ENCODE assay signal across 10 cellular contexts in the genomic region with DNA sequence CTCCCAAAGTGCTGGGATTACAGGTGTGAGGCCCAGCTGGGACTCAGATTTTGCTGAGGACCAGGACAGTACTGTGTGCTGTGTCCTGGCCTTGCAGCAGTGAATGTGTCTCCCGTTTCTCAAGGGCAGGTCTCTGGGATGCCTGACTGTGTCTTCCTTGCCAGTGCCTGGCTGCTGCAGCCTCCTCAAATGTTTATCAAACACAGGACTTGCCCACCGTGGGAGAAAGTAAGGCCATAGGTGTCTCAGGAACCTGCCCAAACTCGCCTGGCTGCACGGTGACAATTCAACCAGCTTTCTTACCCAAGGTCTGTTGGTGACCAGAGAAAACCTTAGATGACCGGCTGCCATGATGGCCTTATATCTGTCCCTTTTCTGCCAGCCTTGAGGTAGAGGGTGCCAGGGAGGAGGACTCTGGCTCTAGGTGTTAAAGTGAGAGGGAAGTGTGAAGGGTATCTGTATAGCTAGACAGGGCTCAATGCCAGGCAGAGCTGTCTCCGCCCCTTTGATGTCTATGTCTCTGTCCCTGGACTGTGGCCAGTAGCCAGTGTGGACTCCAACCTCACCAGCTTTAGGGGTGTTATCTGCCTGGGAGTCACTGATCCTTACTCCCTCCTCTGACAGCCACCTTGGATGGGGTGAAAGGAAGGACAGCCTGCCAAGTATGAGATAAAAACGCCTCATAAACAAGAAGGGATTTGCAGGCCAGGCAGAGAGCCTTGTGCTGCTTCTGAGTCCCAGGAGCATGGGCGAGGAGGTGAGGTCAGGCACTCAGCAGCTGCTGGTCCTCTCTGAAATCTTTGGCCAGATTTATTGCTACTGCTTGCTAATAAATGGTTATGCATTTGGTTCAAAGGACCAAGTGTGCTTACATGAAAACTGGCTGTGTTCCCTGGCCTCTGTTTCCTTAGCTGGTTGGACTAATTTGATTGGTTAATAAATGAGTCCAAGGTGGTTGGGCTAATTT. TPM values are rescaled to one million over a fixed set of nuclear protein-coding genes. Genes with fewer than 3 reads are reported as not detected.
DNase-seq lines count a peak whose midpoint lies in the region; ATAC-seq and TF ChIP-seq lines count a peak whose summit lies in the region.
"Had no signal": no experiment of that assay in that cellular context is flagged by ENCODE, and none has a peak within 500 bp of the region (broad histone marks: within the 10 kb centered on the region; RNA-seq: fewer than 3 reads in every experiment).

No MANE protein-coding gene starts in this region.

- intact Hi-C loops in CD4-positive, alpha-beta T cell (cut with DNase I, micrococcal nuclease), result no loop called here

- no peaks in the 10 kb centered on the region for H3K9me3 ChIP-seq in CD4-positive, alpha-beta T cell (ENCODE audit: control insufficient read depth, low read length)
- H3K9me3 ChIP-seq in neutrophil, result no peaks in the 10 kb centered on the region

- H3K4me1 ChIP-seq in neutrophil (ENCODE audit: control insufficient read depth in 1 of 2, insufficient read depth in 1 of 2, low read depth in 1 of 2, low read length in 1 of 2), result peaks cover 41 to 49% of the 10 kb centered on the region in 2 experiments

- H3K4me3 ChIP-seq in fibroblast of pulmonary artery (replicated peaks; ENCODE audit: low read depth, low read length) (no peak overlapping the region), neutrophil (ENCODE audit: low read depth in 1 of 2, low read length in 1 of 2) (no peak overlapping the region)

- DNase-seq in CD4-positive, alpha-beta T cell, result no peak
- DNase-seq in SHP77 treated with DMSO at 0.1 percent for 48 hours (lab: John Stamatoyannopoulos, UW), result peak; percentile 61
- DNase-seq in fibroblast of pulmonary artery (ENCODE audit: low read depth), result peak; percentile 73
- no peak for DNase-seq in AG08396 (ENCODE audit: low spot score)
- DNase-seq in T1000 (lab: John Stamatoyannopoulos, UW), result no peak
- no peak for DNase-seq in activated CD4-positive, alpha-beta T cell treated with anti-CD3 and anti-CD28 coated beads, Interleukin-2, amount 50 U/mL, for 1 hour
- DNase-seq in activated naive CD8-positive, alpha-beta T cell treated with anti-CD3 and anti-CD28 coated beads for 36 hours, result no peak
- DNase-seq: Calu3 had no signal

- H3K36me3 ChIP-seq in neutrophil, result peaks cover 75% of the 10 kb centered on the region

- POLR2A ChIA-PET in CD4-positive, alpha-beta T cell (lab: Charles Lee), result interaction anchor here (0.9 to 1.0 kb wide), 2 partner anchors 10 to 24 kb away, joined by 3 read pairs; no protein-coding TSS in a partner anchor

- H3K9me3 Mint-ChIP-seq in CD4-positive, alpha-beta T cell, result no peaks in the 10 kb centered on the region
- no peaks in the 10 kb centered on the region for H3K9me3 Mint-ChIP-seq in activated naive CD8-positive, alpha-beta T cell treated with anti-CD3 and anti-CD28 coated beads for 36 hours

- CTCF ChIA-PET in CD4-positive, alpha-beta T cell (lab: Charles Lee), result no interaction called here

- ATAC-seq in CD4-positive, alpha-beta T cell (ENCODE audit: poor library complexity), result no peak

- peaks cover 81% of the 10 kb centered on the region for H3K36me3 Mint-ChIP-seq in CD4-positive, alpha-beta T cell (ENCODE audit: low read depth)
- H3K36me3 Mint-ChIP-seq in activated naive CD8-positive, alpha-beta T cell treated with anti-CD3 and anti-CD28 coated beads for 36 hours, result peaks cover 3% of the 10 kb centered on the region

- H3K27ac Mint-ChIP-seq in CD4-positive, alpha-beta T cell, result peak overlapping the region; percentile 75
- H3K27ac Mint-ChIP-seq in activated naive CD8-positive, alpha-beta T cell treated with anti-CD3 and anti-CD28 coated beads for 36 hours, result no peak overlapping the region

- H3K4me3 Mint-ChIP-seq in CD4-positive, alpha-beta T cell, result no peak overlapping the region
- H3K4me3 Mint-ChIP-seq in activated naive CD8-positive, alpha-beta T cell treated with anti-CD3 and anti-CD28 coated beads for 36 hours, result no peak overlapping the region
- H3K4me3 Mint-ChIP-seq: neural crest cell had no signal

- peaks cover 84% of the 10 kb centered on the region for H3K4me1 Mint-ChIP-seq in CD4-positive, alpha-beta T cell (ENCODE audit: low read depth)
- peaks cover 47% of the 10 kb centered on the region for H3K4me1 Mint-ChIP-seq in activated naive CD8-positive, alpha-beta T cell treated with anti-CD3 and anti-CD28 coated beads for 36 hours

- no peaks in the 10 kb centered on the region for H3K27me3 ChIP-seq in CD4-positive, alpha-beta T cell (ENCODE audit: control insufficient read depth, insufficient read depth, low read length)
- no peaks in the 10 kb centered on the region for H3K27me3 ChIP-seq in neutrophil

- peak overlapping the region; percentile 15 for H3K27ac ChIP-seq in CD4-positive, alpha-beta T cell (ENCODE audit: low read depth, low read length)
- peak overlapping the region; percentile 52 for H3K27ac ChIP-seq in neutrophil

- no peaks in the 10 kb centered on the region for H3K27me3 Mint-ChIP-seq in CD4-positive, alpha-beta T cell
- no peaks in the 10 kb centered on the region for H3K27me3 Mint-ChIP-seq in activated naive CD8-positive, alpha-beta T cell treated with anti-CD3 and anti-CD28 coated beads for 36 hours

- TF ChIP-seq CTCF in CD4-positive, alpha-beta T cell (IDR thresholded peaks at IDR 0.05), result no peak
- TF ChIP-seq CTCF in fibroblast of pulmonary artery (IDR thresholded peaks at IDR 0.05; ENCODE audit: low read length, missing control alignments), result no peak
- TF ChIP-seq CTCF in neutrophil (IDR thresholded peaks at IDR 0.05), result no peak

RNA-seq across cellular contexts. Expression of a gene that starts 22.3 kb away (rescaled TPM):
- total RNA-seq in CD4-positive, alpha-beta T cell, result 10 to 100 TPM; 31.7 to 35.0 TPM
- total RNA-seq in activated naive CD8-positive, alpha-beta T cell treated with anti-CD3 and anti-CD28 coated beads for 36 hours, result 1 to 10 TPM; 2.3 to 2.4 TPM

Comparison
In these comparisons a context has a peak if more than half of its experiments do, and no peak if none do; other contexts are left out.
1. DNase-seq: peak in SHP77 treated with DMSO at 0.1 percent for 48 hours (single experiment) and fibroblast of pulmonary artery (single experiment); none in CD4-positive, alpha-beta T cell (0 of 10), AG08396 (single experiment), T1000 (single experiment), activated CD4-positive, alpha-beta T cell treated with anti-CD3 and anti-CD28 coated beads, Interleukin-2, amount 50 U/mL, for 1 hour (single experiment) and activated naive CD8-positive, alpha-beta T cell treated with anti-CD3 and anti-CD28 coated beads for 36 hours (single experiment).
2. RNA of a gene that starts 22.3 kb away (total RNA-seq): 31.7 to 35.0 TPM in CD4-positive, alpha-beta T cell; 2.3 to 2.4 TPM in activated naive CD8-positive, alpha-beta T cell treated with anti-CD3 and anti-CD28 coated beads for 36 hours; every median in the first group is over 4 times any median in the second.